ENCODE assay signal across 8 cellular contexts in the genomic region with DNA sequence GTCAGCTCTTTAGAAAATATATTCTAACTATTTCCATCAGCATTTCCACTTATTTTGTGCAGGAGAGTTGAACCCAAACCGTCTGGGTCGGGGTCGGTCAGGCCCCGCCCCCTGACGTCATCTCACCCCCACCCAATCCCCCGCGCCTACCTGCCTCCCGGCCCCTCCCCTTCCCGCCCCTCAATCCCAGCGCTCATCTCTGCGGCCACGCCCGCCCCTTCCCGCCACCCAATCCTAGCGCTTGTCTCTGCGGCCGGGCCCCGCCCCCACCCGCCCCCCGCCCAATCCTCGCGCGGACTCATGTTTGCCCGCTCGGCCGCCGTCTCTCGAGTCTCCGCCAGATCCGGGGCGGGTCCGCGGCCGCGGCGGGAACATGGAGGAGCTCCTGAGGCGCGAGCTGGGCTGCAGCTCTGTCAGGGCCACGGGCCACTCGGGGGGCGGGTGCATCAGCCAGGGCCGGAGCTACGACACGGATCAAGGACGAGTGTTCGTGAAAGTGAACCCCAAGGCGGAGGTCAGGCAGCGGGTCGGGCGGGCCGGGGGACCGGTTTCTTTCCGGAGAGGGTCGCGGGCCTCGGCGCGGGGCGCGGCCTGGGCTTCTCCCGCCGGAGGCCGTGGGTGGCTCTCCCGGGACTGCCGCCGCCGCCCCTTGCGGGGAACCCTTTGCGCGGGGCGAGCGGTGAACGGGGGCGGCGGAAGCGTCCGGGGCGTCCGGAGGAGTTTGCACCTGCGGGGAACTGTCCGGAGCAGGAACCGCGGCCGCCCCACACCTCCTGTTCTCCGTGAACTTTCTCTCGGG. TPM values are rescaled to one million over a fixed set of nuclear protein-coding genes. Genes with fewer than 3 reads are reported as not detected.
DNase-seq lines count a peak whose midpoint lies in the region; ATAC-seq, FAIRE-seq and TF ChIP-seq lines count a peak whose summit lies in the region.

A gene with protein sequence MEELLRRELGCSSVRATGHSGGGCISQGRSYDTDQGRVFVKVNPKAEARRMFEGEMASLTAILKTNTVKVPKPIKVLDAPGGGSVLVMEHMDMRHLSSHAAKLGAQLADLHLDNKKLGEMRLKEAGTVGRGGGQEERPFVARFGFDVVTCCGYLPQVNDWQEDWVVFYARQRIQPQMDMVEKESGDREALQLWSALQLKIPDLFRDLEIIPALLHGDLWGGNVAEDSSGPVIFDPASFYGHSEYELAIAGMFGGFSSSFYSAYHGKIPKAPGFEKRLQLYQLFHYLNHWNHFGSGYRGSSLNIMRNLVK (plus strand): TSS at position 324 of the 799 bp plus-strand sequence. CDS start 50 bp downstream, at position 374.

- H3K27me3 ChIP-seq in left lung: no peaks in the 10 kb centered on the region

- DNase-seq in AG09319 (ENCODE audit: extremely low read depth, low read depth): peak; percentile 74
- DNase-seq in GM19239 (ENCODE audit: insufficient read length, low spot score): peak; percentile 98
- DNase-seq in NCI-H774 (lab: John Stamatoyannopoulos, UW): peak; percentile 98
- DNase-seq in activated CD4-positive, alpha-beta T cell treated with anti-CD3 and anti-CD28 coated beads, Interleukin-2, amount 50 U/mL, for 24 hours (ENCODE audit: low read depth in 1 of 2, low spot score in 1 of 2): peak; percentile 58 to 93
- peak; percentile 82 for DNase-seq in dedifferentiated amniotic fluid mesenchymal stem cell (ENCODE audit: extremely low spot score)
- DNase-seq in left lung: peak; percentile 91 to 97
- peak; percentile 85 to 94 for DNase-seq in stimulated activated CD4-positive, alpha-beta T cell treated with anti-CD3 and anti-CD28 coated beads, Interleukin-2, amount 100 ng/mL, for 24 hours

- peak within 1 kb of the TSS; percentile 75 to 86 for H3K4me3 ChIP-seq in left lung

- H3K36me3 ChIP-seq in left lung: peaks cover 0 to 28% of the 10 kb centered on the region in 2 donors

- peak within 1 kb of the TSS; percentile 36 to 69 for H3K27ac ChIP-seq in left lung

- ATAC-seq in HG03520 (IDR thresholded peaks at IDR 0.05; ENCODE audit: unreplicated experiment) (peak; percentile 69), left lung (peak; percentile 95)

- intact Hi-C loops in left lung (cut with DNase I): no loop called here

- TF ChIP-seq CTCF in AG09319 (IDR thresholded peaks at IDR 0.05; ENCODE audit: low read depth, low read length) (no peak), left lung (IDR thresholded peaks at IDR 0.05) (no peak)

- H3K9me3 ChIP-seq in left lung: no peaks in the 10 kb centered on the region

- FAIRE-seq in GM19239 (lab: Jason Lieb, UNC): peak; percentile 83

- H3K4me1 ChIP-seq in left lung: peaks cover 9 to 20% of the 10 kb centered on the region in 2 donors

RNA-seq across cellular contexts. Expression of the gene that starts here (rescaled TPM):
- total RNA-seq in left lung: 10 to 100 TPM; 24.7 to 30.0 TPM

Comparison
In these comparisons a context has a peak if more than half of its experiments do, and no peak if none do; other contexts are left out.
1. Peak in every context shown above with its lines: DNase-seq, ATAC-seq, H3K4me3 ChIP-seq and H3K27ac ChIP-seq.